In genomic region chr19:38880076-38880881, GRCh38 we compare ENCODE assay signal across 18 cellular contexts. TPM values are rescaled to one million over a fixed set of nuclear protein-coding genes. Genes with fewer than 3 reads are reported as not detected.
DNase-seq lines count a peak whose midpoint lies in the region; ATAC-seq lines count a peak whose summit lies in the region.
"Had no signal": no experiment of that assay in that cellular context is flagged by ENCODE, and none has a peak within 500 bp of the region (broad histone marks: within the 10 kb centered on the region; RNA-seq: fewer than 3 reads in every experiment).

No MANE protein-coding gene starts in this region.

- no peak for DNase-seq in stimulated activated naive CD8-positive, alpha-beta T cell treated with anti-CD3 and anti-CD28 coated beads, Interleukin-15, amount 100 ng/mL, for 72 hours
- no peak for DNase-seq in activated CD4-positive, alpha-beta memory T cell treated with anti-CD3 and anti-CD28 coated beads for 36 hours
- DNase-seq in iPS-NIHi11 (ENCODE audit: low spot score): peak; percentile 19
- DNase-seq in NK-92 (lab: John Stamatoyannopoulos, UW; ENCODE audit: unreplicated experiment): no peak
- no peak for DNase-seq in NCI-H526 (lab: John Stamatoyannopoulos, UW)
- DNase-seq in GM19238 (ENCODE audit: insufficient read length, low spot score): no peak
- DNase-seq in HuH-7.5 (ENCODE audit: low spot score): no peak
- DNase-seq: activated CD4-positive, alpha-beta T cell treated with anti-CD3 and anti-CD28 coated beads for 1 hour; cerebellar nuclear complex; effector CD8-positive, alpha-beta T cell; H9; lower lobe of right lung; NCI-H1048; NCI-H510A had no signal

- peak overlapping the region; percentile 11 for H3K27ac Mint-ChIP-seq in stimulated activated naive CD8-positive, alpha-beta T cell treated with anti-CD3 and anti-CD28 coated beads, Interleukin-15, Interleukin-2, amounts not matched to agents 100 ng/mL and 50 ng/mL, for 24 hours
- peak overlapping the region in 1 of 2 donors; percentile 67 for H3K27ac Mint-ChIP-seq in stimulated activated naive CD8-positive, alpha-beta T cell treated with anti-CD3 and anti-CD28 coated beads, Interleukin-15, amount 100 ng/mL, for 72 hours
- peak overlapping the region; percentile 70 for H3K27ac Mint-ChIP-seq in activated CD4-positive, alpha-beta memory T cell treated with anti-CD3 and anti-CD28 coated beads for 36 hours

- CTCF ChIA-PET in activated CD4-positive, alpha-beta memory T cell treated with anti-CD3 and anti-CD28 coated beads for 36 hours (lab: Charles Lee): interaction anchor here (4.9 kb wide), 1 partner anchor 8 kb away, joined by 51 read pairs; no protein-coding TSS in a partner anchor

- no peak for ATAC-seq in stimulated activated naive CD8-positive, alpha-beta T cell treated with anti-CD3 and anti-CD28 coated beads, Interleukin-15, amount 100 ng/mL, for 72 hours
- ATAC-seq: K562, lower lobe of right lung had no signal

- intact Hi-C loops in activated CD4-positive, alpha-beta memory T cell treated with anti-CD3 and anti-CD28 coated beads for 36 hours (cut with micrococcal nuclease): no loop called here

- no peaks in the 10 kb centered on the region for H3K9me3 Mint-ChIP-seq in stimulated activated naive CD8-positive, alpha-beta T cell treated with anti-CD3 and anti-CD28 coated beads, Interleukin-15, Interleukin-2, amounts not matched to agents 100 ng/mL and 50 ng/mL, for 24 hours
- no peaks in the 10 kb centered on the region for H3K9me3 Mint-ChIP-seq in stimulated activated naive CD8-positive, alpha-beta T cell treated with anti-CD3 and anti-CD28 coated beads, Interleukin-15, amount 100 ng/mL, for 72 hours
- H3K9me3 Mint-ChIP-seq in activated CD4-positive, alpha-beta memory T cell treated with anti-CD3 and anti-CD28 coated beads for 36 hours: no peaks in the 10 kb centered on the region
- H3K9me3 Mint-ChIP-seq: H9 had no signal

- peaks cover 10% of the 10 kb centered on the region for H3K36me3 Mint-ChIP-seq in stimulated activated naive CD8-positive, alpha-beta T cell treated with anti-CD3 and anti-CD28 coated beads, Interleukin-15, Interleukin-2, amounts not matched to agents 100 ng/mL and 50 ng/mL, for 24 hours (ENCODE audit: low read depth)
- peaks cover 14% of the 10 kb centered on the region for H3K36me3 Mint-ChIP-seq in activated CD4-positive, alpha-beta memory T cell treated with anti-CD3 and anti-CD28 coated beads for 36 hours

- peaks cover 32% of the 10 kb centered on the region for H3K4me1 Mint-ChIP-seq in stimulated activated naive CD8-positive, alpha-beta T cell treated with anti-CD3 and anti-CD28 coated beads, Interleukin-15, Interleukin-2, amounts not matched to agents 100 ng/mL and 50 ng/mL, for 24 hours (ENCODE audit: low read depth)
- H3K4me1 Mint-ChIP-seq in stimulated activated naive CD8-positive, alpha-beta T cell treated with anti-CD3 and anti-CD28 coated beads, Interleukin-15, amount 100 ng/mL, for 72 hours: peaks cover 37% of the 10 kb centered on the region
- H3K4me1 Mint-ChIP-seq in activated CD4-positive, alpha-beta memory T cell treated with anti-CD3 and anti-CD28 coated beads for 36 hours (ENCODE audit: low read depth): peaks cover 30% of the 10 kb centered on the region

- H3K4me3 Mint-ChIP-seq in stimulated activated naive CD8-positive, alpha-beta T cell treated with anti-CD3 and anti-CD28 coated beads, Interleukin-15, Interleukin-2, amounts not matched to agents 100 ng/mL and 50 ng/mL, for 24 hours: no peak overlapping the region
- H3K4me3 Mint-ChIP-seq in stimulated activated naive CD8-positive, alpha-beta T cell treated with anti-CD3 and anti-CD28 coated beads, Interleukin-15, amount 100 ng/mL, for 72 hours: no peak overlapping the region
- H3K4me3 Mint-ChIP-seq in activated CD4-positive, alpha-beta memory T cell treated with anti-CD3 and anti-CD28 coated beads for 36 hours: no peak overlapping the region
- H3K4me3 Mint-ChIP-seq: H9 had no signal

- H3K27me3 Mint-ChIP-seq in stimulated activated naive CD8-positive, alpha-beta T cell treated with anti-CD3 and anti-CD28 coated beads, Interleukin-15, Interleukin-2, amounts not matched to agents 100 ng/mL and 50 ng/mL, for 24 hours: no peaks in the 10 kb centered on the region
- H3K27me3 Mint-ChIP-seq in stimulated activated naive CD8-positive, alpha-beta T cell treated with anti-CD3 and anti-CD28 coated beads, Interleukin-15, amount 100 ng/mL, for 72 hours: no peaks in the 10 kb centered on the region
- H3K27me3 Mint-ChIP-seq in activated CD4-positive, alpha-beta memory T cell treated with anti-CD3 and anti-CD28 coated beads for 36 hours: no peaks in the 10 kb centered on the region

- POLR2A ChIA-PET in activated CD4-positive, alpha-beta memory T cell treated with anti-CD3 and anti-CD28 coated beads for 36 hours (lab: Charles Lee): interaction anchor here (0.6 kb wide), 1 partner anchor 21 kb away, joined by 3 read pairs; no protein-coding TSS in a partner anchor

RNA-seq across cellular contexts. Expression of gene RINL, which starts 2.2 kb away (rescaled TPM):
- 10 to 100 TPM; 92.6 to 100.0 TPM for total RNA-seq in activated CD4-positive, alpha-beta memory T cell treated with anti-CD3 and anti-CD28 coated beads for 36 hours

RNA-seq across cellular contexts. Expression of gene SIRT2, which starts 19.1 kb away (rescaled TPM):
- total RNA-seq in activated CD4-positive, alpha-beta memory T cell treated with anti-CD3 and anti-CD28 coated beads for 36 hours: 10 to 100 TPM; 23.5 to 24.6 TPM

RNA-seq across cellular contexts. Expression of gene NFKBIB, which starts 19.5 kb away (rescaled TPM):
- 10 to 100 TPM; 49.6 to 53.4 TPM for total RNA-seq in activated CD4-positive, alpha-beta memory T cell treated with anti-CD3 and anti-CD28 coated beads for 36 hours

RNA-seq across cellular contexts. Expression of gene HNRNPL, which starts 30.5 kb away (rescaled TPM):
- total RNA-seq in activated CD4-positive, alpha-beta memory T cell treated with anti-CD3 and anti-CD28 coated beads for 36 hours: 100 to 1,000 TPM; 646 to 671 TPM

RNA-seq across cellular contexts. Expression of gene CCER2, which starts 31.7 kb away (rescaled TPM):
- total RNA-seq in activated CD4-positive, alpha-beta memory T cell treated with anti-CD3 and anti-CD28 coated beads for 36 hours: under 1 TPM; 0.33 to 0.36 TPM
- total RNA-seq: ascending aorta, lower lobe of right lung, vagina had no signal
